In the genomic region with DNA sequence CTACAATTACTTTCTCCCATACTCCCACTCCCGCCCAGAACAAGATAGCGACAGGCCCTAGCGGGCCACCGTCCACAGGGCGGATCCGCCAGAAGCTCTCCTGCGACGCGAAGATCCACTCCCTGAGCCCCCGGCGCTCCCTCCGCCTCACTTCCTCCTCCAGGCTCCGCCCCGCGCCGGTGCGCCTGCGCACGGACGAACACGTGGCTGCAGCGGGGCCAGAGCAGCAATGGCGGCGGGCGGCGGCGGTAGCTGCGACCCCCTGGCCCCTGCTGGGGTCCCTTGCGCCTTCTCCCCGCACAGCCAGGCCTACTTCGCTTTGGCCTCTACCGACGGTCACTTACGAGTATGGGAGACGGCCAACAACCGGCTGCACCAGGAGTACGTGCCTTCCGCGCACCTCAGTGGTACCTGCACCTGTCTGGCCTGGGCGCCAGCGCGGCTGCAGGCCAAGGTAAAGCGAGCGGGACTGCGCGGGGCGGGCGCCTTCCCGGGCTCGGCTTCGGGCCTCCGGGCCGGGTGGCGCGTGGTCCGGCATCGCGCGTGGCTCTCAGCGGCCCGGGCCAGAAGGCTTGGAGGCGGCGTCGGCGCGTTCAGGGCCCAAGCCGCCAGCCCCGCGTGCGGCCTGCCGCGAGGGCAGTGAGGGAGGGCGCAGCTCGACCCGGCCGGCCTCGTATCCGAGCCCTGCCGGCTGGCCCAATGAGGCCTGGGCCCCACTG, we compare ENCODE assay signal across 1 cellular context.
TF ChIP-seq lines count a peak whose summit lies in the region.

A gene with protein sequence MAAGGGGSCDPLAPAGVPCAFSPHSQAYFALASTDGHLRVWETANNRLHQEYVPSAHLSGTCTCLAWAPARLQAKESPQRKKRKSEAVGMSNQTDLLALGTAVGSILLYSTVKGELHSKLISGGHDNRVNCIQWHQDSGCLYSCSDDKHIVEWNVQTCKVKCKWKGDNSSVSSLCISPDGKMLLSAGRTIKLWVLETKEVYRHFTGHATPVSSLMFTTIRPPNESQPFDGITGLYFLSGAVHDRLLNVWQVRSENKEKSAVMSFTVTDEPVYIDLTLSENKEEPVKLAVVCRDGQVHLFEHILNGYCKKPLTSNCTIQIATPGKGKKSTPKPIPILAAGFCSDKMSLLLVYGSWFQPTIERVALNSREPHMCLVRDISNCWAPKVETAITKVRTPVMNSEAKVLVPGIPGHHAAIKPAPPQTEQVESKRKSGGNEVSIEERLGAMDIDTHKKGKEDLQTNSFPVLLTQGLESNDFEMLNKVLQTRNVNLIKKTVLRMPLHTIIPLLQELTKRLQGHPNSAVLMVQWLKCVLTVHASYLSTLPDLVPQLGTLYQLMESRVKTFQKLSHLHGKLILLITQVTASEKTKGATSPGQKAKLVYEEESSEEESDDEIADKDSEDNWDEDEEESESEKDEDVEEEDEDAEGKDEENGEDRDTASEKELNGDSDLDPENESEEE (plus strand): TSS at position 198 of the 719 bp plus-strand sequence. CDS start 32 bp downstream, at position 230.

TF ChIP-seq in HepG2, 621 proteins besides CTCF, POLR2A, EP300 and RAD21 (continued from another document):
- peak; percentile 81 for TF ChIP-seq NR2C2 (CRISPR knock-in tag; IDR thresholded peaks at IDR 0.05; ENCODE audit: borderline replicate concordance)
- TF ChIP-seq SMARCE1 (IDR thresholded peaks at IDR 0.05; ENCODE audit: borderline replicate concordance) = no peak
- peak; percentile 76; the same call in 1 of the 2 replicates for TF ChIP-seq MEIS1 (CRISPR knock-in tag; IDR thresholded peaks at IDR 0.05; ENCODE audit: borderline replicate concordance)
- no peak for TF ChIP-seq ZNF652 (CRISPR knock-in tag; IDR thresholded peaks at IDR 0.05; ENCODE audit: borderline replicate concordance, low read depth)
- TF ChIP-seq HDAC6 (IDR thresholded peaks at IDR 0.05; ENCODE audit: low read depth, low read length) = no peak
- TF ChIP-seq, protein P1, sequence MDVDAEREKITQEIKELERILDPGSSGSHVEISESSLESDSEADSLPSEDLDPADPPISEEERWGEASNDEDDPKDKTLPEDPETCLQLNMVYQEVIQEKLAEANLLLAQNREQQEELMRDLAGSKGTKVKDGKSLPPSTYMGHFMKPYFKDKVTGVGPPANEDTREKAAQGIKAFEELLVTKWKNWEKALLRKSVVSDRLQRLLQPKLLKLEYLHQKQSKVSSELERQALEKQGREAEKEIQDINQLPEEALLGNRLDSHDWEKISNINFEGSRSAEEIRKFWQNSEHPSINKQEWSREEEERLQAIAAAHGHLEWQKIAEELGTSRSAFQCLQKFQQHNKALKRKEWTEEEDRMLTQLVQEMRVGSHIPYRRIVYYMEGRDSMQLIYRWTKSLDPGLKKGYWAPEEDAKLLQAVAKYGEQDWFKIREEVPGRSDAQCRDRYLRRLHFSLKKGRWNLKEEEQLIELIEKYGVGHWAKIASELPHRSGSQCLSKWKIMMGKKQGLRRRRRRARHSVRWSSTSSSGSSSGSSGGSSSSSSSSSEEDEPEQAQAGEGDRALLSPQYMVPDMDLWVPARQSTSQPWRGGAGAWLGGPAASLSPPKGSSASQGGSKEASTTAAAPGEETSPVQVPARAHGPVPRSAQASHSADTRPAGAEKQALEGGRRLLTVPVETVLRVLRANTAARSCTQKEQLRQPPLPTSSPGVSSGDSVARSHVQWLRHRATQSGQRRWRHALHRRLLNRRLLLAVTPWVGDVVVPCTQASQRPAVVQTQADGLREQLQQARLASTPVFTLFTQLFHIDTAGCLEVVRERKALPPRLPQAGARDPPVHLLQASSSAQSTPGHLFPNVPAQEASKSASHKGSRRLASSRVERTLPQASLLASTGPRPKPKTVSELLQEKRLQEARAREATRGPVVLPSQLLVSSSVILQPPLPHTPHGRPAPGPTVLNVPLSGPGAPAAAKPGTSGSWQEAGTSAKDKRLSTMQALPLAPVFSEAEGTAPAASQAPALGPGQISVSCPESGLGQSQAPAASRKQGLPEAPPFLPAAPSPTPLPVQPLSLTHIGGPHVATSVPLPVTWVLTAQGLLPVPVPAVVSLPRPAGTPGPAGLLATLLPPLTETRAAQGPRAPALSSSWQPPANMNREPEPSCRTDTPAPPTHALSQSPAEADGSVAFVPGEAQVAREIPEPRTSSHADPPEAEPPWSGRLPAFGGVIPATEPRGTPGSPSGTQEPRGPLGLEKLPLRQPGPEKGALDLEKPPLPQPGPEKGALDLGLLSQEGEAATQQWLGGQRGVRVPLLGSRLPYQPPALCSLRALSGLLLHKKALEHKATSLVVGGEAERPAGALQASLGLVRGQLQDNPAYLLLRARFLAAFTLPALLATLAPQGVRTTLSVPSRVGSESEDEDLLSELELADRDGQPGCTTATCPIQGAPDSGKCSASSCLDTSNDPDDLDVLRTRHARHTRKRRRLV (CRISPR knock-in tag; IDR thresholded peaks at IDR 0.05) = no peak
- TF ChIP-seq HOXA7 (CRISPR knock-in tag; IDR thresholded peaks at IDR 0.05) = no peak
- peak; percentile 99 for TF ChIP-seq PHF8 (CRISPR knock-in tag; IDR thresholded peaks at IDR 0.05)
- TF ChIP-seq FOSL2 (CRISPR knock-in tag; IDR thresholded peaks at IDR 0.05) = peak; percentile 50
- peak; percentile 92 for TF ChIP-seq NFKBIZ (CRISPR knock-in tag; IDR thresholded peaks at IDR 0.05)
- TF ChIP-seq, protein P2, sequence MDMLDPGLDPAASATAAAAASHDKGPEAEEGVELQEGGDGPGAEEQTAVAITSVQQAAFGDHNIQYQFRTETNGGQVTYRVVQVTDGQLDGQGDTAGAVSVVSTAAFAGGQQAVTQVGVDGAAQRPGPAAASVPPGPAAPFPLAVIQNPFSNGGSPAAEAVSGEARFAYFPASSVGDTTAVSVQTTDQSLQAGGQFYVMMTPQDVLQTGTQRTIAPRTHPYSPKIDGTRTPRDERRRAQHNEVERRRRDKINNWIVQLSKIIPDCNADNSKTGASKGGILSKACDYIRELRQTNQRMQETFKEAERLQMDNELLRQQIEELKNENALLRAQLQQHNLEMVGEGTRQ (IDR thresholded peaks at IDR 0.05; ENCODE audit: low read depth, low read length) = peak; percentile 64
- TF ChIP-seq, protein P2 (CRISPR knock-in tag; IDR thresholded peaks at IDR 0.05; ENCODE audit: borderline replicate concordance) = peak; percentile 83
- peak; percentile 100 for TF ChIP-seq EED (CRISPR knock-in tag; IDR thresholded peaks at IDR 0.05)
- TF ChIP-seq, protein P3, sequence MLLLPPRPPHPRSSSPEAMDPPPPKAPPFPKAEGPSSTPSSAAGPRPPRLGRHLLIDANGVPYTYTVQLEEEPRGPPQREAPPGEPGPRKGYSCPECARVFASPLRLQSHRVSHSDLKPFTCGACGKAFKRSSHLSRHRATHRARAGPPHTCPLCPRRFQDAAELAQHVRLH (CRISPR knock-in tag; IDR thresholded peaks at IDR 0.05; ENCODE audit: borderline replicate concordance, low read depth) = peak; percentile 72; the same call in 1 of the 2 replicates
- no peak for TF ChIP-seq RBAK (CRISPR knock-in tag; IDR thresholded peaks at IDR 0.05)
- TF ChIP-seq SP2 (CRISPR knock-in tag; IDR thresholded peaks at IDR 0.05) = peak; percentile 68
- no peak for TF ChIP-seq ZNF850 (CRISPR knock-in tag; conservative IDR thresholded peaks at IDR 0.05)
- TF ChIP-seq ZNF720 (CRISPR knock-in tag; IDR thresholded peaks at IDR 0.05) = peak; percentile 81; the same call in 1 of the 2 replicates
- TF ChIP-seq, protein P4, sequence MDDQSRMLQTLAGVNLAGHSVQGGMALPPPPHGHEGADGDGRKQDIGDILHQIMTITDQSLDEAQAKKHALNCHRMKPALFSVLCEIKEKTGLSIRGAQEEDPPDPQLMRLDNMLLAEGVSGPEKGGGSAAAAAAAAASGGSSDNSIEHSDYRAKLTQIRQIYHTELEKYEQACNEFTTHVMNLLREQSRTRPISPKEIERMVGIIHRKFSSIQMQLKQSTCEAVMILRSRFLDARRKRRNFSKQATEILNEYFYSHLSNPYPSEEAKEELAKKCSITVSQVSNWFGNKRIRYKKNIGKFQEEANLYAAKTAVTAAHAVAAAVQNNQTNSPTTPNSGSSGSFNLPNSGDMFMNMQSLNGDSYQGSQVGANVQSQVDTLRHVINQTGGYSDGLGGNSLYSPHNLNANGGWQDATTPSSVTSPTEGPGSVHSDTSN (CRISPR knock-in tag; IDR thresholded peaks at IDR 0.05; ENCODE audit: borderline replicate concordance) = no peak
- no peak for TF ChIP-seq TOE1 (CRISPR knock-in tag; IDR thresholded peaks at IDR 0.05)
- peak; percentile 54; the same call in 1 of the 2 replicates for TF ChIP-seq MIER2 (CRISPR knock-in tag; IDR thresholded peaks at IDR 0.05)
- TF ChIP-seq, protein P5, sequence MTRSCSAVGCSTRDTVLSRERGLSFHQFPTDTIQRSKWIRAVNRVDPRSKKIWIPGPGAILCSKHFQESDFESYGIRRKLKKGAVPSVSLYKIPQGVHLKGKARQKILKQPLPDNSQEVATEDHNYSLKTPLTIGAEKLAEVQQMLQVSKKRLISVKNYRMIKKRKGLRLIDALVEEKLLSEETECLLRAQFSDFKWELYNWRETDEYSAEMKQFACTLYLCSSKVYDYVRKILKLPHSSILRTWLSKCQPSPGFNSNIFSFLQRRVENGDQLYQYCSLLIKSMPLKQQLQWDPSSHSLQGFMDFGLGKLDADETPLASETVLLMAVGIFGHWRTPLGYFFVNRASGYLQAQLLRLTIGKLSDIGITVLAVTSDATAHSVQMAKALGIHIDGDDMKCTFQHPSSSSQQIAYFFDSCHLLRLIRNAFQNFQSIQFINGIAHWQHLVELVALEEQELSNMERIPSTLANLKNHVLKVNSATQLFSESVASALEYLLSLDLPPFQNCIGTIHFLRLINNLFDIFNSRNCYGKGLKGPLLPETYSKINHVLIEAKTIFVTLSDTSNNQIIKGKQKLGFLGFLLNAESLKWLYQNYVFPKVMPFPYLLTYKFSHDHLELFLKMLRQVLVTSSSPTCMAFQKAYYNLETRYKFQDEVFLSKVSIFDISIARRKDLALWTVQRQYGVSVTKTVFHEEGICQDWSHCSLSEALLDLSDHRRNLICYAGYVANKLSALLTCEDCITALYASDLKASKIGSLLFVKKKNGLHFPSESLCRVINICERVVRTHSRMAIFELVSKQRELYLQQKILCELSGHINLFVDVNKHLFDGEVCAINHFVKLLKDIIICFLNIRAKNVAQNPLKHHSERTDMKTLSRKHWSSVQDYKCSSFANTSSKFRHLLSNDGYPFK (CRISPR knock-in tag; IDR thresholded peaks at IDR 0.05; ENCODE audit: borderline replicate concordance) = peak; percentile 94
